ENCODE assay signal across 9 cellular contexts in the genomic region with DNA sequence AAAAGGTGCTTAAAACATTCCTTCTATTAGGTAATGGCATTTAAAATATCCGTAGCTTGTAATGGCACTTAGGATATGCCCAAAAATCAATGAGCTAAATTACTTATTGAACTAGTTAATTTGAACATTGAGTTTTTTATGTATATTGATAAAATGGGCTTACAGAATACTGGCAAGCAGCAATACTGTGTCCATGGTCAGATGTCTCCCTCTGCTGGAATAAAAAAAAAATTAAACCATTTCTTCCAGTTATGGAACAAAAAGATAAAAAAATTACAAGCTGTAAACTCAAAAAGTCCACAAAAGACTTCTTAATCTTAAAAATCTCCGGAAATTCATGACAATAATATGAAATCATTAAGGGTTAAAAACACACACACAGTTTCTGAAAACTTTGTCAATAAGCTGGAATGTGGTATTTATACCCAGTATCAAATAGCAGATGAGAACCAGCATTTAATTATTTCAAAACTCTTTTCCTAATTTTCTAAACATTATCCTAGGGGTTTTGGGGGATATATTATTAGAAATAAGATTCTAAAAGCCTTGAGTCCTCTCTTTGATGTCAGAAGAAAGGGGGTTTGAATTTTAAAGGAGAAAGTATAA. TPM values are rescaled to one million over a fixed set of nuclear protein-coding genes. Genes with fewer than 3 reads are reported as not detected.
A peak's percentile ranks its signal among the peaks of the same experiment; 100 is the strongest.
DNase-seq lines count a peak whose midpoint lies in the region; ATAC-seq, FAIRE-seq and TF ChIP-seq lines count a peak whose summit lies in the region.
"Had no signal": no experiment of that assay in that cellular context is flagged by ENCODE, and none has a peak within 500 bp of the region (broad histone marks: within the 10 kb centered on the region; RNA-seq: fewer than 3 reads in every experiment).

No MANE protein-coding gene starts in this region.

- no peaks in the 10 kb centered on the region for H3K23me2 ChIP-seq in H1 (ENCODE audit: low read depth, low read length)

- H3K27me3 Mint-ChIP-seq in naive thymus-derived CD4-positive, alpha-beta T cell: peaks cover 15 to 34% (median 27%) of the 10 kb centered on the region in 5 donors

- H3K36me3 Mint-ChIP-seq in naive thymus-derived CD4-positive, alpha-beta T cell: peaks cover 0 to 19% (median 6%) of the 10 kb centered on the region in 5 donors

- H3K4me1 ChIP-seq in H1 (replicated peaks in 1 of 4; ENCODE audit: control insufficient read depth in 3 of 4, insufficient read depth in 4 of 4, low read length in 3 of 4): peaks cover 0 to 6% (median under 1%) of the 10 kb centered on the region in 4 experiments; a peak in 3 of 7 replicates
- H3K4me1 ChIP-seq in stomach: no peaks in the 10 kb centered on the region
- H3K4me1 ChIP-seq in spleen: no peaks in the 10 kb centered on the region
- no peaks in the 10 kb centered on the region for H3K4me1 ChIP-seq in naive thymus-derived CD4-positive, alpha-beta T cell (ENCODE audit: control insufficient read depth in 2 of 2, insufficient read depth in 2 of 2, low read length in 2 of 2)

- H3K4me1 Mint-ChIP-seq in naive thymus-derived CD4-positive, alpha-beta T cell: peaks cover 0 to 2% (median 0%) of the 10 kb centered on the region in 7 donors

- peak; percentile 60 to 75 for TF ChIP-seq RAD21 in H1 (IDR thresholded peaks at IDR 0.05 in 1 of 2, conservative IDR thresholded peaks at IDR 0.05 in 1 of 2; ENCODE audit: low read depth in 2 of 2, low read length in 2 of 2)

- no peak overlapping the region for H2AK5ac ChIP-seq in H1 (ENCODE audit: low read depth, low read length)

- no peaks in the 10 kb centered on the region for H3K79me1 ChIP-seq in H1 (ENCODE audit: low read depth, low read length)

- H4K91ac ChIP-seq in H1 (replicated peaks; ENCODE audit: insufficient read length, low read length): no peak overlapping the region

- ATAC-seq in naive thymus-derived CD4-positive, alpha-beta T cell: no peak
- no peak for ATAC-seq in HG03354 (IDR thresholded peaks at IDR 0.05; ENCODE audit: poor library complexity, severe bottlenecking, unreplicated experiment)

- no peaks in the 10 kb centered on the region for H3K27me3 ChIP-seq in H1 (replicated peaks in 1 of 4; ENCODE audit: control insufficient read depth in 3 of 4, extremely low read depth in 1 of 4, insufficient read depth in 3 of 4, low read length in 3 of 4)
- no peaks in the 10 kb centered on the region for H3K27me3 ChIP-seq in stomach
- no peaks in the 10 kb centered on the region for H3K27me3 ChIP-seq in spleen (replicated peaks in 1 of 7)
- H3K27me3 ChIP-seq in naive thymus-derived CD4-positive, alpha-beta T cell (ENCODE audit: control insufficient read depth in 2 of 2, insufficient read depth in 2 of 2, low read length in 2 of 2): no peaks in the 10 kb centered on the region

- DNase-seq in NCI-H446 (lab: John Stamatoyannopoulos, UW) (peak; percentile 5 to 16), NCI-H446 treated with DMSO at 0.1 percent for 48 hours (lab: John Stamatoyannopoulos, UW) (no peak), NCI-H1694 treated with DMSO at 0.1 percent for 48 hours (lab: John Stamatoyannopoulos, UW) (peak; percentile 41), H1 (ENCODE audit: low read depth in 1 of 2, low spot score in 2 of 2) (no peak), stomach (no peak), spleen (no peak)
- DNase-seq in naive thymus-derived CD4-positive, alpha-beta T cell: no peak

- no peak overlapping the region for H3K27ac Mint-ChIP-seq in naive thymus-derived CD4-positive, alpha-beta T cell

- H3K79me2 ChIP-seq in H1 (ENCODE audit: control insufficient read depth in 1 of 2, insufficient read depth in 2 of 2, low read length in 2 of 2): no peaks in the 10 kb centered on the region

- TF ChIP-seq POLR2A in H1 (IDR thresholded peaks at IDR 0.05; ENCODE audit: control extremely low read depth in 1 of 2, low read depth in 2 of 2, low read length in 2 of 2) (no peak), stomach (IDR thresholded peaks at IDR 0.05) (no peak), spleen (IDR thresholded peaks at IDR 0.05) (no peak)

- no peak overlapping the region for H2AFZ ChIP-seq in H1 (ENCODE audit: low read length)

- H3K36me3 ChIP-seq in H1 (ENCODE audit: control insufficient read depth in 2 of 4, insufficient read depth in 4 of 4, low read length in 3 of 4) (no peaks in the 10 kb centered on the region), stomach (no peaks in the 10 kb centered on the region), spleen (no peaks in the 10 kb centered on the region)
- no peaks in the 10 kb centered on the region for H3K36me3 ChIP-seq in naive thymus-derived CD4-positive, alpha-beta T cell (ENCODE audit: control insufficient read depth in 2 of 3, insufficient read depth in 3 of 3, low read length in 3 of 3)

- H2BK120ac ChIP-seq in H1 (replicated peaks; ENCODE audit: low read depth, low read length): no peak overlapping the region

- no peak overlapping the region for H3K56ac ChIP-seq in H1 (replicated peaks; ENCODE audit: insufficient read length, low read depth, low read length)

- peak; percentile 19 for FAIRE-seq in H1 (lab: Jason Lieb, UNC)

- no peak overlapping the region for H4K5ac ChIP-seq in H1 (ENCODE audit: insufficient read length, low read depth, low read length)

- H4K20me1 ChIP-seq in H1 (replicated peaks in 1 of 2; ENCODE audit: control insufficient read depth in 1 of 2, insufficient read depth in 2 of 2, low read length in 2 of 2): no peaks in the 10 kb centered on the region

- peak overlapping the region in 1 of 4 experiments; percentile 8; a peak in 1 of 8 replicates for H3K4me3 ChIP-seq in H1 (ENCODE audit: extremely low read depth in 1 of 4, insufficient read depth in 2 of 4, low read depth in 3 of 4, low read length in 4 of 4)
- no peak overlapping the region for H3K4me3 ChIP-seq in stomach
- H3K4me3 ChIP-seq in spleen: no peak overlapping the region
- H3K4me3 ChIP-seq in naive thymus-derived CD4-positive, alpha-beta T cell (ENCODE audit: low read length): no peak overlapping the region
- H3K4me3 ChIP-seq: lung had no signal

- H3K23ac ChIP-seq in H1 (ENCODE audit: insufficient read length): no peak overlapping the region

- no peak overlapping the region for H3K14ac ChIP-seq in H1 (ENCODE audit: insufficient read length)

- TF ChIP-seq EP300 in H1 (IDR thresholded peaks at IDR 0.05; ENCODE audit: borderline replicate concordance in 1 of 2, low read depth in 2 of 2, low read length in 2 of 2) (no peak), stomach (IDR thresholded peaks at IDR 0.05) (no peak)

- H3K9me3 ChIP-seq in H1 (ENCODE audit: insufficient read depth in 2 of 2, low read depth in 1 of 2, low read length in 1 of 2) (peaks cover 0 to 6% of the 10 kb centered on the region in 2 experiments; a peak in 2 of 4 replicates), stomach (no peaks in the 10 kb centered on the region), spleen (peaks cover 0 to 22% (median 6%) of the 10 kb centered on the region in 8 donors)
- H3K9me3 ChIP-seq in naive thymus-derived CD4-positive, alpha-beta T cell (ENCODE audit: control insufficient read depth in 2 of 3, low read length in 3 of 3): no peaks in the 10 kb centered on the region

- peak in 2 of 3 experiments; percentile 16 to 26; a peak in 2 of 4 replicates for TF ChIP-seq CTCF in H1 (IDR thresholded peaks at IDR 0.05; ENCODE audit: control extremely low read depth in 1 of 3, insufficient read depth in 1 of 3, low read depth in 1 of 3, low read length in 3 of 3)
- TF ChIP-seq CTCF in stomach (IDR thresholded peaks at IDR 0.05): peak in 4 of 7 experiments; percentile 9 to 37 (median 24)
- TF ChIP-seq CTCF in spleen (IDR thresholded peaks at IDR 0.05 in 8 of 11, conservative IDR thresholded peaks at IDR 0.05 in 3 of 11): peak in 3 of 11 experiments; percentile 9 to 26 (median 13)

- H3K4ac ChIP-seq in H1 (replicated peaks; ENCODE audit: insufficient read length, low read depth, low read length): no peak overlapping the region

- no peak overlapping the region for H2BK12ac ChIP-seq in H1 (ENCODE audit: low read depth, low read length)

- intact Hi-C loops in stomach (cut with DNase I; ENCODE audit: low total_unique reads) (no loop called here), spleen (cut with DNase I; ENCODE audit: low total_unique reads) (no loop called here)
- intact Hi-C loops in naive thymus-derived CD4-positive, alpha-beta T cell (cut with micrococcal nuclease): no loop called here

- peak overlapping the region; percentile 41 to 50; a peak in 2 of 4 replicates for H3K4me2 ChIP-seq in H1 (ENCODE audit: insufficient read depth in 1 of 2, low read depth in 2 of 2, low read length in 2 of 2)

- no peak overlapping the region for H4K8ac ChIP-seq in H1 (ENCODE audit: extremely low read depth, insufficient read depth, low read length)

- WGBS in H1 (ENCODE audit: extremely low coverage in 1 of 2, insufficient coverage in 1 of 2, insufficient read length in 1 of 2, insufficient replicate concordance in 2 of 2, low coverage in 1 of 2, low lambda C conversion rate in 2 of 2, missing lambda C conversion rate in 1 of 2), 2 experiments: 42% methylated on average over 2 of the region's 2 CpGs; no CpG with 5 or more reads in 1 of the 2 experiments
- WGBS in stomach, 5 donors: 39 to 46% (median 43%) methylated on average over 2 of the region's 2 CpGs
- 46 to 62% (median 57%) methylated on average over 2 of the region's 2 CpGs for WGBS in spleen, 5 donors

- H3K18ac ChIP-seq in H1 (ENCODE audit: extremely low read depth, low read length): no peak overlapping the region; the same call in 1 of the 2 replicates

- no peak overlapping the region for H3K4me3 Mint-ChIP-seq in naive thymus-derived CD4-positive, alpha-beta T cell

- H2BK20ac ChIP-seq in H1 (ENCODE audit: low read length): no peak overlapping the region

- CTCF ChIA-PET in H1 (lab: Charles Lee; ENCODE audit: partially characterized antibody): interaction anchor here (0.6 to 3.9 kb wide), 25 partner anchors 8 to 1508 kb away, joined by 3 to 13 read pairs (median 4); no protein-coding TSS in a partner anchor
- CTCF ChIA-PET in naive thymus-derived CD4-positive, alpha-beta T cell (lab: Charles Lee): interaction anchor here (0.6 kb wide), 1 partner anchor 21 kb away, joined by 3 read pairs; no protein-coding TSS in a partner anchor

- H3K9me3 Mint-ChIP-seq in naive thymus-derived CD4-positive, alpha-beta T cell: peaks cover 0 to 18% (median 6%) of the 10 kb centered on the region in 11 donors

- no peak overlapping the region for H3K9ac ChIP-seq in H1 (replicated peaks in 1 of 4; ENCODE audit: extremely low read depth in 1 of 4, low read depth in 3 of 4, low read length in 3 of 4)

- POLR2A ChIA-PET in H1 (lab: Charles Lee; ENCODE audit: partially characterized antibody): interaction anchor here (1.2 to 1.6 kb wide), 2 partner anchors 22 to 23 kb away, joined by 3 to 5 read pairs; partner anchors contain the start of gene PSMD7
- POLR2A ChIA-PET in naive thymus-derived CD4-positive, alpha-beta T cell (lab: Charles Lee): no interaction called here

- H3K27ac ChIP-seq in H1 (ENCODE audit: low read depth, low read length): no peak overlapping the region
- no peak overlapping the region for H3K27ac ChIP-seq in stomach
- no peak overlapping the region for H3K27ac ChIP-seq in spleen
- H3K27ac ChIP-seq in naive thymus-derived CD4-positive, alpha-beta T cell (ENCODE audit: low read depth, low read length): no peak overlapping the region

- H2BK5ac ChIP-seq in H1 (ENCODE audit: low read depth, low read length): no peak overlapping the region

- H2BK15ac ChIP-seq in H1 (ENCODE audit: low read length): no peak overlapping the region

RNA-seq across cellular contexts. Expression of gene PSMD7, which starts 21.5 kb away (rescaled TPM):
- 148 and 153 TPM in 2 replicates for total RNA-seq in H1 (2021; fragmentation: NEBNext Ultra II Directional; extraction: Animal tissue kit (Norgen Biotek cat#: 25700))
- polyA plus RNA-seq in H1 (2011; rRNA removed) (72.0 and 91.1 TPM in 2 replicates), stomach (10 to 100 TPM; 42.9 to 67.4 (median 55.0) TPM), spleen (10 to 100 TPM; 40.5 to 50.6 (median 42.9) TPM)
- polyA plus RNA-seq in H1 (2011; cell fraction: cytosol; rRNA removed): 139 TPM
- 71.8 TPM for polyA plus RNA-seq in H1 (2011; cell fraction: nucleus; rRNA removed)
- polyA plus RNA-seq in H1 (2012, experiment 1 of 2): 187 to 200 TPM (median 193 TPM) in 4 replicates
- polyA plus RNA-seq in H1 (2012, experiment 2 of 2): 44.4 TPM
- 126 TPM for polyA plus RNA-seq in H1 (2013, experiment 1 of 2)
- 130 TPM for polyA plus RNA-seq in H1 (2013, experiment 2 of 2)
- polyA minus RNA-seq in H1 (2011; rRNA and poly(A)+ RNA removed): 96.0 and 119 TPM in 2 replicates
- polyA minus RNA-seq in H1 (2011; cell fraction: cytosol; rRNA and poly(A)+ RNA removed): 80.3 TPM
- 67.5 TPM for polyA minus RNA-seq in H1 (2011; cell fraction: nucleus; rRNA and poly(A)+ RNA removed)
- total RNA-seq in stomach (10 to 100 TPM in 4 of 5 donors, 1 to 10 TPM in 1; 9.3 to 93.1 (median 35.5) TPM), spleen (10 to 100 TPM; 41.2 to 61.1 (median 58.6) TPM)
- 100 to 1,000 TPM in 1 of 5 experiments, 10 to 100 TPM in 4; 61.1 to 107 (median 71.3) TPM for total RNA-seq in naive thymus-derived CD4-positive, alpha-beta T cell
- 100 to 1,000 TPM; 106 to 126 TPM for polyA plus RNA-seq in naive thymus-derived CD4-positive, alpha-beta T cell

Comparison
In these comparisons a context has a peak if more than half of its experiments do, and no peak if none do; other contexts are left out.
1. DNase-seq: peak in NCI-H446 (2 of 2) and NCI-H1694 treated with DMSO at 0.1 percent for 48 hours (single experiment); none in NCI-H446 treated with DMSO at 0.1 percent for 48 hours (single experiment), H1 (0 of 2), stomach (single experiment), spleen (single experiment) and naive thymus-derived CD4-positive, alpha-beta T cell (0 of 9).